Comparison of ENCODE assay signal across 16 cellular contexts in the genomic region with DNA sequence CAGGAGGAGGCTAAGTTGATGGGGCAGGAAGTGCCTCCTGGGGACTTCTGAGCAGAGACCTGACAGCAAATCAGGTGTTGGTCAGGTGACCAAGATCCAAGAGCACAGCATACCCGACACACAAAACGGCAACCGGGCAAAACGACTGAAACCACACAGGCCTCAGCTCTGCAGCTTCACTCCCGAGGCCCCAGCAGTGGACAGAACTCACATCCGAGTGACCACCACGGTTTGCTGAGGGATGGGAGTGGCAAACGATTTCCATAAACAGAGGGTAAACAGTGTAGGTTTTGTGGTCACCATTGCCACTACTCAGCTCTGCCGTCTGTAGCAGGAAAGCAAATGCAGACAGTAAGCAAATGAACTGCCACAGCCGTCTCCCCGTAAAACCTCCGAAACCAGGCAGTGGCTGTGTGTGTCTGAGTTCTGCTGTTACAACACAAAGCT. TPM values are rescaled to one million over a fixed set of nuclear protein-coding genes. Genes with fewer than 3 reads are reported as not detected.
A peak's percentile ranks its signal among the peaks of the same experiment; 100 is the strongest.
DNase-seq lines count a peak whose midpoint lies in the region; ATAC-seq, FAIRE-seq and TF ChIP-seq lines count a peak whose summit lies in the region.
"Had no signal": no experiment of that assay in that cellular context is flagged by ENCODE, and none has a peak within 500 bp of the region (broad histone marks: within the 10 kb centered on the region; RNA-seq: fewer than 3 reads in every experiment).

No MANE protein-coding gene starts in this region.

- H2AFZ ChIP-seq in GM12878 (ENCODE audit: control insufficient read depth, low read depth, low read length) = no peak overlapping the region

- H3K9ac ChIP-seq in GM12878 (ENCODE audit: control insufficient read depth, insufficient read depth, low read length) = no peak overlapping the region

- H3K4me2 ChIP-seq in GM12878 (ENCODE audit: control insufficient read depth, insufficient read depth) = no peak overlapping the region

- in situ Hi-C loops in GM12878 (cut with MboI) = no loop called here

- no peak for FAIRE-seq in GM12878 (lab: Jason Lieb, UNC)

- H3K4me1 ChIP-seq in GM12878 (ENCODE audit: control insufficient read depth, insufficient read depth, low read length) = no peaks in the 10 kb centered on the region
- no peaks in the 10 kb centered on the region for H3K4me1 ChIP-seq in right atrium auricular region
- H3K4me1 ChIP-seq: gastroesophageal sphincter, lower lobe of right lung, thyroid gland had no signal

- no peak for TF ChIP-seq POLR2A in GM12878 (IDR thresholded peaks at IDR 0.05; ENCODE audit: low read depth, low read length)

- intact Hi-C loops in GM12878 (cut with micrococcal nuclease; ENCODE audit: unreplicated experiment) (no loop called here), posterior vena cava (cut with DNase I) (no loop called here)

- H3K4me3 ChIP-seq in GM12878 (no peak overlapping the region), right atrium auricular region (no peak overlapping the region)
- H3K4me3 ChIP-seq: gastroesophageal sphincter, lower lobe of right lung, thyroid gland had no signal

- RAD21 ChIA-PET in GM12878 (lab: Charles Lee; ENCODE audit: unreplicated experiment) = no interaction called here

- TF ChIP-seq CTCF in GM12878 (IDR thresholded peaks at IDR 0.05 in 2 of 3, conservative IDR thresholded peaks at IDR 0.05 in 1 of 3; ENCODE audit: control insufficient read depth in 2 of 3, extremely low read depth in 1 of 3, insufficient read depth in 1 of 3, low read depth in 3 of 3, low read length in 3 of 3) (no peak), right atrium auricular region (IDR thresholded peaks at IDR 0.05) (no peak)

- DNase-seq in activated CD4-positive, alpha-beta T cell treated with anti-CD3 and anti-CD28 coated beads for 48 hours = peak; percentile 25
- DNase-seq in activated CD4-positive, alpha-beta T cell treated with anti-CD3 and anti-CD28 coated beads, Interleukin-2, amount 50 U/mL, for 4 hours = no peak
- peak; percentile 7 for DNase-seq in activated CD4-positive, alpha-beta T cell treated with anti-CD3 and anti-CD28 coated beads, Interleukin-2, amount 50 U/mL, for 1 hour
- DNase-seq in GM12878 (ENCODE audit: low read depth, low spot score) (peak; percentile 13), posterior vena cava (ENCODE audit: low spot score) (peak; percentile 1), NCI-H226 (no peak), right atrium auricular region (ENCODE audit: low spot score) (no peak)
- DNase-seq: 8988T, lower lobe of right lung, NCI-H146, NCI-H2227 treated with DMSO at 0.1 percent for 48 hours, thyroid gland had no signal

- BruUV-seq in GM12878 (replicated peaks; lab: Mats Ljungman, UMichigan) = no TSS peak

- CTCF ChIA-PET in GM12878 (lab: Yijun Ruan, JAX) = no interaction called here

- no peak for TF ChIP-seq EP300 in GM12878 (IDR thresholded peaks at IDR 0.05; ENCODE audit: borderline replicate concordance in 1 of 2, control insufficient read depth in 1 of 2, low read depth in 2 of 2, low read length in 2 of 2)

- WGBS in GM12878 (ENCODE audit: insufficient coverage, insufficient replicate concordance, low lambda C conversion rate, missing lambda C conversion rate) = 1% methylated on average over 12 of the region's 12 CpGs

- POLR2A ChIA-PET in GM12878 (lab: Charles Lee) = interaction anchor here (1.6 kb wide), 1 partner anchor 12 kb away, joined by 3 read pairs; no protein-coding TSS in a partner anchor

- SMC1A ChIA-PET in GM12878 (lab: Charles Lee; ENCODE audit: uncharacterized antibody, unreplicated experiment) = interaction anchor here (0.9 kb wide), 1 partner anchor 73 kb away, joined by 3 read pairs; no protein-coding TSS in a partner anchor

- H3K36me3 ChIP-seq in GM12878 (ENCODE audit: control insufficient read depth in 2 of 2, insufficient read depth in 2 of 2, low read length in 1 of 2) (peaks cover 28 to 31% of the 10 kb centered on the region in 2 experiments), right atrium auricular region (peaks cover 77% of the 10 kb centered on the region)

- no peak overlapping the region for H3K27ac ChIP-seq in GM12878 (ENCODE audit: control insufficient read depth, insufficient read depth)
- no peak overlapping the region for H3K27ac ChIP-seq in right atrium auricular region
- H3K27ac ChIP-seq: C4-2B, gastroesophageal sphincter, lower lobe of right lung, thyroid gland had no signal

- no peak for TF ChIP-seq RAD21 in GM12878 (IDR thresholded peaks at IDR 0.05; ENCODE audit: insufficient read depth, low read depth, low read length)

- H4K20me1 ChIP-seq in GM12878 (ENCODE audit: control insufficient read depth, insufficient read depth) = no peaks in the 10 kb centered on the region

- peak; percentile 72 for ATAC-seq in GM12878
- ATAC-seq in HG02981 (IDR thresholded peaks at IDR 0.05; ENCODE audit: unreplicated experiment) = no peak
- ATAC-seq: gastroesophageal sphincter, Right ventricle myocardium inferior had no signal

- H3K27me3 ChIP-seq in GM12878 (replicated peaks in 1 of 2; ENCODE audit: control insufficient read depth in 2 of 2, insufficient read depth in 2 of 2, low read length in 1 of 2) = no peaks in the 10 kb centered on the region
- no peaks in the 10 kb centered on the region for H3K27me3 ChIP-seq in right atrium auricular region
- H3K27me3 ChIP-seq: gastroesophageal sphincter, thyroid gland had no signal

- H3K9me3 ChIP-seq in GM12878 (replicated peaks; ENCODE audit: control insufficient read depth, insufficient read depth, low read length) (no peaks in the 10 kb centered on the region; the same call in 2 of the 3 replicates), right atrium auricular region (no peaks in the 10 kb centered on the region)
- H3K9me3 ChIP-seq: gastroesophageal sphincter, lower lobe of right lung, thyroid gland had no signal

- no peaks in the 10 kb centered on the region for H3K79me2 ChIP-seq in GM12878 (ENCODE audit: control insufficient read depth, insufficient read depth, low read length)

TF ChIP-seq in GM12878, 131 proteins besides CTCF, POLR2A, EP300 and RAD21:
- TF ChIP-seq POLR2AphosphoS5 (IDR thresholded peaks at IDR 0.05; ENCODE audit: low read length) = peak; percentile 28; the same call in 1 of the 2 replicates
- TF ChIP-seq GABPA (IDR thresholded peaks at IDR 0.05; ENCODE audit: low read depth) = no peak
- TF ChIP-seq MTA3 (IDR thresholded peaks at IDR 0.05; ENCODE audit: borderline replicate concordance, low read length) = no peak

RNA-seq across cellular contexts. Expression of a gene that starts 14.4 kb away (rescaled TPM):
- 140 and 141 TPM in 2 replicates for total RNA-seq in GM12878 (2013; cell fraction: nucleolus; rRNA removed)
- 33.6 and 42.0 TPM in 2 replicates for total RNA-seq in GM12878 (2014; rRNA removed)
- total RNA-seq in GM12878 (2014; rRNA removed; fragmentation: Illumina TruSeq; extraction: Trizol) = 26.3 and 28.8 TPM in 2 replicates
- total RNA-seq in GM12878 (2021) = 40.9 and 43.4 TPM in 2 replicates
- polyA plus RNA-seq in GM12878 (2011; ENCODE audit: low read depth) = 21.5 TPM
- polyA plus RNA-seq in GM12878 (2011; rRNA removed) = 49.4 and 50.1 TPM in 2 replicates
- 51.2 and 54.2 TPM in 2 replicates for polyA plus RNA-seq in GM12878 (2011; cell fraction: cytosol; rRNA removed)
- 101 and 133 TPM in 2 replicates for polyA plus RNA-seq in GM12878 (2011; cell fraction: nucleus; rRNA removed)
- polyA plus RNA-seq in GM12878 (2012) = 25.6 and 31.4 TPM in 2 replicates
- polyA plus RNA-seq in GM12878 (2014; fragmentation: Illumina TruSeq; extraction: Trizol) = 30.8 and 40.0 TPM in 2 replicates
- polyA plus RNA-seq in GM12878 (2014; fragmentation: Nextera tagmentation; extraction: Ambion mirVana) = 1 to 10 TPM; 1.1 to 2.1 TPM
- 45.1 and 47.3 TPM in 2 replicates for polyA plus RNA-seq in GM12878 (2014; rRNA removed)
- polyA plus RNA-seq in GM12878 (2016; fragmentation: Nextera tagmentation; extraction: Ambion mirVana) = 10 to 100 TPM; 21.1 to 23.7 TPM
- polyA minus RNA-seq in GM12878 (2011; rRNA and poly(A)+ RNA removed) = 68.3 and 97.3 TPM in 2 replicates
- 19.2 and 20.4 TPM in 2 replicates for polyA minus RNA-seq in GM12878 (2011; cell fraction: cytosol; rRNA and poly(A)+ RNA removed)
- 27.9 and 59.0 TPM in 2 replicates for polyA minus RNA-seq in GM12878 (2011; cell fraction: nucleus; rRNA and poly(A)+ RNA removed)
- total RNA-seq in posterior vena cava = 10 to 100 TPM; 36.9 to 38.5 TPM
- total RNA-seq in right atrium auricular region = 10 to 100 TPM; 13.6 to 13.8 TPM

RNA-seq across cellular contexts. Expression of a gene that starts 44.3 kb away (rescaled TPM):
- 90.2 and 116 TPM in 2 replicates for total RNA-seq in GM12878 (2013; cell fraction: nucleolus; rRNA removed)
- total RNA-seq in GM12878 (2014; rRNA removed) (30.5 and 33.2 TPM in 2 replicates), GM12878 (2014; rRNA removed; fragmentation: Illumina TruSeq; extraction: Trizol) (17.4 and 18.6 TPM in 2 replicates), GM12878 (2021) (36.3 and 42.7 TPM in 2 replicates), posterior vena cava (100 to 1,000 TPM in 1 of 2 donors, 10 to 100 TPM in 1; 66.6 to 102 TPM), right atrium auricular region (10 to 100 TPM; 32.2 to 49.8 TPM)
- 8.9 TPM for polyA plus RNA-seq in GM12878 (2011; ENCODE audit: low read depth)
- polyA plus RNA-seq in GM12878 (2011; rRNA removed) (5.7 and 9.7 TPM in 2 replicates), GM12878 (2014; fragmentation: Illumina TruSeq; extraction: Trizol) (4.6 and 8.3 TPM in 2 replicates), GM12878 (2014; fragmentation: Nextera tagmentation; extraction: Ambion mirVana) (1 to 10 TPM; 2.0 to 3.7 TPM), GM12878 (2014; rRNA removed) (16.0 and 21.5 TPM in 2 replicates), GM12878 (2016; fragmentation: Nextera tagmentation; extraction: Ambion mirVana) (10 to 100 TPM; 14.4 to 16.8 TPM)
- 13.4 and 15.2 TPM in 2 replicates for polyA plus RNA-seq in GM12878 (2011; cell fraction: cytosol; rRNA removed)
- polyA plus RNA-seq in GM12878 (2011; cell fraction: nucleus; rRNA removed) = 19.3 and 29.6 TPM in 2 replicates
- polyA plus RNA-seq in GM12878 (2012) = 18.0 and 18.3 TPM in 2 replicates
- 16.6 and 31.5 TPM in 2 replicates for polyA minus RNA-seq in GM12878 (2011; rRNA and poly(A)+ RNA removed)
- 17.8 and 21.1 TPM in 2 replicates for polyA minus RNA-seq in GM12878 (2011; cell fraction: cytosol; rRNA and poly(A)+ RNA removed)
- polyA minus RNA-seq in GM12878 (2011; cell fraction: nucleus; rRNA and poly(A)+ RNA removed) = 10.0 and 30.3 TPM in 2 replicates

Comparison
In these comparisons a context has a peak if more than half of its experiments do, and no peak if none do; other contexts are left out.
1. DNase-seq: peak in activated CD4-positive, alpha-beta T cell treated with anti-CD3 and anti-CD28 coated beads for 48 hours (single experiment), activated CD4-positive, alpha-beta T cell treated with anti-CD3 and anti-CD28 coated beads, Interleukin-2, amount 50 U/mL, for 1 hour (single experiment), GM12878 (single experiment) and posterior vena cava (single experiment); none in activated CD4-positive, alpha-beta T cell treated with anti-CD3 and anti-CD28 coated beads, Interleukin-2, amount 50 U/mL, for 4 hours (0 of 2), NCI-H226 (single experiment) and right atrium auricular region (single experiment).